In the genomic region with DNA sequence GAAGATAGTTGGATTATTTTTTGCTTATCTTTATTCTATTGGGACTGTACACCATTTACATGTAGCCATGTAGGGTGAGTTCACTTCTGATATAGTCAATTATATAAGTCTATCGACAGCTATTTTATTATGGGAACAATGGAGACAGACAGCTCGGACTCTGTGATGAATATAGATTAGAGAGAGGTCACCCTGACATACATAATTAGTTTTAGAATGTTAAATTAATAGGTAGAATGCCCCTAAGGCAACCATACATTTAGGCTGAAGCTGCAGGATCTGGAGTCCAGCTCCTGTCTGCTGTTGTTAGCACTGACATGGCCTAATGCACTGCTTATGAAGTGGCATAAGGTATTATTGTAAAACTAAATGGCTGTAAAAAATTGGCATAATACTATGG, we compare ENCODE assay signal across 4 cellular contexts.
"Had no signal": no experiment of that assay in that cellular context is flagged by ENCODE, and none has a peak within 500 bp of the region (broad histone marks: within the 10 kb centered on the region; RNA-seq: fewer than 3 reads in every experiment).

No MANE protein-coding gene starts in this region.

- ATAC-seq: GM23338 had no signal

- H2AFZ ChIP-seq: GM23338 had no signal

- H3K4me2 ChIP-seq: GM23338 had no signal

- H3K4me3 ChIP-seq: GM23338 had no signal

- DNase-seq: H9, HCEC 1CT, KBM-7 had no signal
